8 cellular contexts compared by ENCODE assay signal in genomic region chr2:149586898-149587219, GRCh38. TPM values are rescaled to one million over a fixed set of nuclear protein-coding genes. Genes with fewer than 3 reads are reported as not detected.
DNase-seq lines count a peak whose midpoint lies in the region; ATAC-seq and TF ChIP-seq lines count a peak whose summit lies in the region.

No MANE protein-coding gene starts in this region.

- peaks cover 10 to 20% (median 16%) of the 10 kb centered on the region in 3 donors for H3K27me3 Mint-ChIP-seq in naive B cell

- TF ChIP-seq CTCF in AG04450 (IDR thresholded peaks at IDR 0.05; ENCODE audit: low read depth, low read length), result no peak
- TF ChIP-seq CTCF in colonic mucosa (IDR thresholded peaks at IDR 0.05), result no peak

- peak overlapping the region; percentile 91 to 97 for H3K9ac ChIP-seq in colonic mucosa (ENCODE audit: low read depth in 2 of 2, low read length in 2 of 2)

- H3K9me3 ChIP-seq in AG04450 (ENCODE audit: control insufficient read depth, insufficient read depth, low read length), result no peaks in the 10 kb centered on the region
- no peaks in the 10 kb centered on the region for H3K9me3 ChIP-seq in KOPT-K1 (ENCODE audit: insufficient read depth, low read length, poor library complexity, severe bottlenecking)
- H3K9me3 ChIP-seq in colonic mucosa, result no peaks in the 10 kb centered on the region

- H3K4me3 Mint-ChIP-seq in naive B cell, result peak overlapping the region; percentile 95 to 100 (median 97)

- H3K9me3 Mint-ChIP-seq in naive B cell, result peaks cover 0 to 3% (median 0%) of the 10 kb centered on the region in 7 donors

- H3K36me3 Mint-ChIP-seq in naive B cell, result peaks cover 0 to 1% of the 10 kb centered on the region in 2 donors

- peak overlapping the region; percentile 98 to 100 (median 99) for H3K27ac Mint-ChIP-seq in naive B cell

- peaks cover 37% of the 10 kb centered on the region for H3K36me3 ChIP-seq in KOPT-K1 (ENCODE audit: insufficient read depth, low read length)
- H3K36me3 ChIP-seq in colonic mucosa, result no peaks in the 10 kb centered on the region

- no peak for DNase-seq in AG04450 (ENCODE audit: low read depth, low spot score)
- no peak for DNase-seq in colonic mucosa
- DNase-seq in naive B cell, result no peak
- no peak for DNase-seq in SW 1271 (lab: John Stamatoyannopoulos, UW)
- no peak for DNase-seq in NCI-H2081 (lab: John Stamatoyannopoulos, UW)
- no peak for DNase-seq in germinal center (ENCODE audit: low spot score)

- H3K27ac ChIP-seq in AG04450 (ENCODE audit: low read depth, low read length) (peak overlapping the region; percentile 97), KOPT-K1 (ENCODE audit: low read depth, low read length, poor library complexity, severe bottlenecking) (peak overlapping the region; percentile 89), colonic mucosa (peak overlapping the region; percentile 92)

- intact Hi-C loops in colonic mucosa (cut with DNase I), result no loop called here

- H3K4me1 ChIP-seq in colonic mucosa, result peaks cover 11% of the 10 kb centered on the region

- ATAC-seq in naive B cell (ENCODE audit: low read depth in 2 of 2) (no peak), HG03354 (IDR thresholded peaks at IDR 0.05; ENCODE audit: poor library complexity, severe bottlenecking, unreplicated experiment) (no peak)

- H3K4me3 ChIP-seq in AG04450 (ENCODE audit: low read depth, low read length), result peak overlapping the region; percentile 97
- peak overlapping the region; percentile 66 for H3K4me3 ChIP-seq in colonic mucosa

- POLR2A ChIA-PET in AG04450 (lab: Yijun Ruan, JAX), result interaction anchor here (0.7 to 1.0 kb wide), 2 partner anchors 27 to 696 kb away, joined by 3 to 4 read pairs; no protein-coding TSS in a partner anchor

- peaks cover 31 to 33% (median 33%) of the 10 kb centered on the region in 3 donors for H3K4me1 Mint-ChIP-seq in naive B cell

- H3K27me3 ChIP-seq in AG04450 (ENCODE audit: control insufficient read depth, insufficient read depth, low read length) (no peaks in the 10 kb centered on the region), colonic mucosa (no peaks in the 10 kb centered on the region)

- CTCF ChIA-PET in AG04450 (lab: Charles Lee), result interaction anchor here (0.6 to 1.9 kb wide), 3 partner anchors 13 to 1652 kb away, joined by 3 to 5 read pairs (median 3); no protein-coding TSS in a partner anchor

RNA-seq across cellular contexts. Expression of gene MMADHC, which starts 0.7 kb away (rescaled TPM):
- polyA plus RNA-seq in AG04450 (2011; rRNA removed), result 139 and 198 TPM in 2 replicates
- 71.9 and 111 TPM in 2 replicates for polyA minus RNA-seq in AG04450 (2011; rRNA and poly(A)+ RNA removed)
- 100 to 1,000 TPM; 110 to 127 TPM for total RNA-seq in colonic mucosa
- 100 to 1,000 TPM; 100 to 164 (median 137) TPM for polyA plus RNA-seq in naive B cell (ENCODE audit: low read depth in 6 of 6)
